19 cellular contexts compared by ENCODE assay signal in the genomic region with DNA sequence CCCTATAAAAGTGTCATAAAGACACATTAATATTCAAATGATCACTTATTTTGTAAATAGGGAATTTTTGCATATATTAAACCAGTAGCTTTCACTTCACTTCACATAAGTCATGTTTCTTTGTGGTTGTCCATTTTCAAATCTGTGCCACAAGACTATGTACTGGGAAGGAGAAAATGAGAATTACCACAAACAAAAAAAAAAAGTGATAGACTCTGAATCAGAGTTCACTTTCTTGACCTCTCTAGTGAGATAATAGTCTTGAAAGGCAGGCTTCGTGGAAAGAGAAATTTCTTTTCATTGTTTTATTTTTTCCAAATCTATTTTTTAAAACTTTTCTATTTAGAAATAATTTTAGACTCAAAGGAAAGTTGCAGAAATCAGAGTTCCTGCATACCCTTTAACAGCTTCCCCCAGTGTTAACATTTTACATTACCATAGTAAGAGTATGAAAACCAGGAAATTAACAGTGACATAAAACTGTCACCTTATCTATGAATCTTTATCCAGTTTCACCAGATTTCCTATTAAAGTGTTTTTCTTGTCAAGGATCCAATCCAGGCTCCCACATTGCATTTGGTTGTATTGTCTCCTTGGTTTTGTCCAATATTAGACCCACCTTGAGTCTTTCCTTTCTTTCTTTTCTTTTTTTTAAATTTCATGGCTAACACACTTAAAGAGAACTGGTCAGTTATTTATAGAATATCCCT.
"Had no signal": no experiment of that assay in that cellular context is flagged by ENCODE, and none has a peak within 500 bp of the region (broad histone marks: within the 10 kb centered on the region; RNA-seq: fewer than 3 reads in every experiment).

No MANE protein-coding gene starts in this region.

- FAIRE-seq: islet of Langerhans had no signal

- H3K4me3 Mint-ChIP-seq: activated naive CD4-positive, alpha-beta T cell treated with anti-CD3 and anti-CD28 coated beads, Interleukin-2, amount 10 ng/mL, durations not matched to agents 7 days and 5 days; nephron progenitor cell; stimulated activated effector memory CD8-positive, alpha-beta T cell treated with anti-CD3 and anti-CD28 coated beads, Interleukin-12 subunit alpha, Interleukin-12 subunit beta, amount 100 ng/mL, for 72 hours; T-cell; WTC11 had no signal

- H3K27ac Mint-ChIP-seq: activated naive CD4-positive, alpha-beta T cell treated with anti-CD3 and anti-CD28 coated beads, Interleukin-2, amount 10 ng/mL, durations not matched to agents 7 days and 5 days; activated T-helper 2 cell treated with anti-CD3 and anti-CD28 coated beads, Interferon-gamma antibody, Interleukin-2, Interleukin-4, amounts not matched to agents 10 μg/mL and 5 μg/mL and 100 μg/mL, durations not matched to agents 14 hours and 24 hours and 36 hours; nephron progenitor cell; stimulated activated effector memory CD8-positive, alpha-beta T cell treated with anti-CD3 and anti-CD28 coated beads, Interleukin-12 subunit alpha, Interleukin-12 subunit beta, amount 100 ng/mL, for 72 hours; T-cell; WTC11 had no signal

- H3K27ac ChIP-seq: body of pancreas, heart left ventricle, left ventricle myocardium inferior, skin epidermis, tibial artery, vagina had no signal

- H3K4me1 Mint-ChIP-seq: activated naive CD4-positive, alpha-beta T cell treated with anti-CD3 and anti-CD28 coated beads, Interleukin-2, amount 10 ng/mL, durations not matched to agents 7 days and 5 days; nephron progenitor cell; stimulated activated effector memory CD8-positive, alpha-beta T cell treated with anti-CD3 and anti-CD28 coated beads, Interleukin-12 subunit alpha, Interleukin-12 subunit beta, amount 100 ng/mL, for 72 hours; T-cell; WTC11 had no signal

- H3K4me1 ChIP-seq: body of pancreas, left ventricle myocardium inferior, tibial artery, vagina had no signal

- H3K9me3 ChIP-seq: vagina had no signal

- H3K4me3 ChIP-seq: body of pancreas, heart left ventricle, left ventricle myocardium inferior, skin epidermis, tibial artery, vagina had no signal

- H3K36me3 ChIP-seq: heart left ventricle, left ventricle myocardium inferior, tibial artery, vagina had no signal

- DNase-seq: activated CD4-positive, alpha-beta T cell treated with anti-CD3 and anti-CD28 coated beads for 48 hours; activated naive CD4-positive, alpha-beta T cell treated with anti-CD3 and anti-CD28 coated beads, Interleukin-2, amount 10 ng/mL, durations not matched to agents 7 days and 5 days; body of pancreas; central memory CD4-positive, alpha-beta T cell; cortex of kidney; foreskin fibroblast; heart left ventricle; left ventricle myocardium inferior; nephron progenitor cell; T-cell; T1000; tibial artery had no signal

- H3K27me3 ChIP-seq: body of pancreas, heart left ventricle, tibial artery, vagina had no signal

- ATAC-seq: body of pancreas; esophagus mucosa; stimulated activated effector memory CD8-positive, alpha-beta T cell treated with anti-CD3 and anti-CD28 coated beads, Interleukin-12 subunit alpha, Interleukin-12 subunit beta, amount 100 ng/mL, for 72 hours; T-cell; WTC11 had no signal

- H3K36me3 Mint-ChIP-seq: activated naive CD4-positive, alpha-beta T cell treated with anti-CD3 and anti-CD28 coated beads, Interleukin-2, amount 10 ng/mL, durations not matched to agents 7 days and 5 days; stimulated activated effector memory CD8-positive, alpha-beta T cell treated with anti-CD3 and anti-CD28 coated beads, Interleukin-12 subunit alpha, Interleukin-12 subunit beta, amount 100 ng/mL, for 72 hours had no signal
